ENCODE assay signal across 1 cellular context in the genomic region with DNA sequence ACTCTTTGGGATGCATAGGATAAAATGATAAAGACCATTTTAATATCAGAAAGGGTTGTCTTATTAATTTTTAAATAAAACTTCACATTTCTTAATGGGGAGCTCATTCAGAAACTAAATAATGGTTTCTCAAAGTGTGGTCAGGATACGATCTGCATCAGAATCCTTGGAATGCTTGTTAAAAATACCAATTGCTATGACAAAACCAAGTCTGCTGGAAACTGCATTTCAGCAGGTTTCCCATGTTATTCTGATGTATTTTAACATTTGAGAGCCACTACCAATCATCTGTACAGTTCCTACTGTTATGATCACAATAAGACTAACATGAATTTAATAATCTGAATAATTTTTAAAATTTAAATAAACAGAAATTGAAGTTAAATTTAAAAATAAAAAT.
TF ChIP-seq lines count a peak whose summit lies in the region.

No MANE protein-coding gene starts in this region.

TF ChIP-seq in H1, 55 proteins besides CTCF, POLR2A, EP300 and RAD21:
- TF ChIP-seq TEAD4 (IDR thresholded peaks at IDR 0.05; ENCODE audit: low read depth, low read length) = peak; percentile 86
- TF ChIP-seq CBX5 (IDR thresholded peaks at IDR 0.05; ENCODE audit: low read depth, low read length) = no peak
- TF ChIP-seq SUZ12 (IDR thresholded peaks at IDR 0.05; ENCODE audit: low read length) = no peak
- no peak for TF ChIP-seq SP4 (IDR thresholded peaks at IDR 0.05; ENCODE audit: low read length)
- TF ChIP-seq USF2 (IDR thresholded peaks at IDR 0.05; ENCODE audit: low read length) = no peak
- TF ChIP-seq MAFK (IDR thresholded peaks at IDR 0.05; ENCODE audit: low read depth, low read length) = 0 out of 2 replicates have a peak, but pooled peaks have one; percentile 4
